In genomic region chr5:76954383-76954763, GRCh38 we compare ENCODE assay signal across 1 cellular context.
TF ChIP-seq lines count a peak whose summit lies in the region.

No MANE protein-coding gene starts in this region.

TF ChIP-seq in IMR-90, 13 proteins besides CTCF, POLR2A, EP300 and RAD21:
- TF ChIP-seq USF2 (IDR thresholded peaks at IDR 0.05; ENCODE audit: low read depth, low read length) (no peak), CEBPB (IDR thresholded peaks at IDR 0.05; ENCODE audit: low read depth, low read length) (peak; percentile 6; the same call in 1 of the 2 replicates)
